In the genomic region with DNA sequence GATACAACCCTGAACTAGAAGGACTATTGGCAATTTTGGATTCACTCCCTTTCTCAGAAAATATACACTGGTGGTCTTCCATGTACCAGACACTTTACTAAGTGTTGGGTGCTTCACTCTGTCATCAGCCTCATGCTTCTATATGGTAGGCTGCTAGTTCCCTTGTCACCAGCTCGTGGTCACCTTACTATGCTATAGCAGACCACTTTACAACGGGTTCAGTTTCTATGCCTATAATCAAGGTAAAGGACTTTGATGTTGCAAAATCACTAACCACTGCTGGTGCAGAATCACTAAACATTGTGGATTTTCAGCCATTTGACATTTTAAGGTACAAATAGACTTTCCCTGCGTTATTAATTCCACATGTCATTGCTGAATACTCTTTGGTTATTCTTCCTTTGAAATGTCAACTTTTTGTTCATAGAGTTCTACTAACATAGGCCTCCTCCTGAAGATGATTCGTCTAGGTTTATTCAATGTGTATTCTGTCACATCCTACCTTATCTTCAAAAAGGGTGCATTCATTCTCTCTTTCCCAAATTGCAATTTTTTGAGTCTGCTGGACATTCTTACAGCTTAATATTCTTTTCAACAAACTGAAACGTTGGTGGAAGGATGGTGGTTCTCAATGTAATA, we compare ENCODE assay signal across 18 cellular contexts.
DNase-seq lines count a peak whose midpoint lies in the region; ATAC-seq and TF ChIP-seq lines count a peak whose summit lies in the region.
"Had no signal": no experiment of that assay in that cellular context is flagged by ENCODE, and none has a peak within 500 bp of the region (broad histone marks: within the 10 kb centered on the region; RNA-seq: fewer than 3 reads in every experiment).

No MANE protein-coding gene starts in this region.

- CTCF ChIA-PET in activated CD4-positive, alpha-beta T cell treated with anti-CD3 and anti-CD28 coated beads, Interleukin-2, amount 10 ng/mL, durations not matched to agents 7 days and 5 days (lab: Charles Lee) = interaction anchor here (1.7 to 2.0 kb wide), 3 partner anchors 8 to 52 kb away, joined by 3 to 5 read pairs (median 4); no protein-coding TSS in a partner anchor
- CTCF ChIA-PET in CD8-positive, alpha-beta memory T cell (lab: Charles Lee) = interaction anchor here (1.1 kb wide), 1 partner anchor 51 kb away, joined by 5 read pairs; no protein-coding TSS in a partner anchor

- no peaks in the 10 kb centered on the region for H3K9me3 Mint-ChIP-seq in activated CD4-positive, alpha-beta T cell treated with anti-CD3 and anti-CD28 coated beads, Interleukin-2, amount 10 ng/mL, durations not matched to agents 24 days and 14 days
- no peaks in the 10 kb centered on the region for H3K9me3 Mint-ChIP-seq in activated CD4-positive, alpha-beta T cell treated with anti-CD3 and anti-CD28 coated beads, Interleukin-2, amount 10 ng/mL, durations not matched to agents 7 days and 5 days
- H3K9me3 Mint-ChIP-seq in CD8-positive, alpha-beta memory T cell = no peaks in the 10 kb centered on the region
- no peaks in the 10 kb centered on the region for H3K9me3 Mint-ChIP-seq in activated naive CD8-positive, alpha-beta T cell treated with anti-CD3 and anti-CD28 coated beads for 36 hours
- no peaks in the 10 kb centered on the region for H3K9me3 Mint-ChIP-seq in stimulated activated effector memory CD8-positive, alpha-beta T cell treated with anti-CD3 and anti-CD28 coated beads, Interleukin-12 subunit alpha, Interleukin-12 subunit beta, amount 100 ng/mL, for 72 hours

- H3K4me3 Mint-ChIP-seq in activated CD4-positive, alpha-beta T cell treated with anti-CD3 and anti-CD28 coated beads, Interleukin-2, amount 10 ng/mL, durations not matched to agents 24 days and 14 days = no peak overlapping the region
- H3K4me3 Mint-ChIP-seq in activated CD4-positive, alpha-beta T cell treated with anti-CD3 and anti-CD28 coated beads, Interleukin-2, amount 10 ng/mL, durations not matched to agents 7 days and 5 days = no peak overlapping the region
- H3K4me3 Mint-ChIP-seq in CD8-positive, alpha-beta memory T cell = no peak overlapping the region
- H3K4me3 Mint-ChIP-seq in activated naive CD8-positive, alpha-beta T cell treated with anti-CD3 and anti-CD28 coated beads for 36 hours = no peak overlapping the region
- no peak overlapping the region for H3K4me3 Mint-ChIP-seq in stimulated activated effector memory CD8-positive, alpha-beta T cell treated with anti-CD3 and anti-CD28 coated beads, Interleukin-12 subunit alpha, Interleukin-12 subunit beta, amount 100 ng/mL, for 72 hours

- no peaks in the 10 kb centered on the region for H3K9me3 ChIP-seq in CD8-positive, alpha-beta memory T cell (ENCODE audit: low read length)
- no peaks in the 10 kb centered on the region for H3K9me3 ChIP-seq in esophagus muscularis mucosa
- H3K9me3 ChIP-seq: Caco-2 had no signal

- H3K4me1 Mint-ChIP-seq in activated CD4-positive, alpha-beta T cell treated with anti-CD3 and anti-CD28 coated beads, Interleukin-2, amount 10 ng/mL, durations not matched to agents 24 days and 14 days = peaks cover 45% of the 10 kb centered on the region
- H3K4me1 Mint-ChIP-seq in activated CD4-positive, alpha-beta T cell treated with anti-CD3 and anti-CD28 coated beads, Interleukin-2, amount 10 ng/mL, durations not matched to agents 7 days and 5 days = peaks cover 32% of the 10 kb centered on the region
- peaks cover 45 to 81% (median 76%) of the 10 kb centered on the region in 3 donors for H3K4me1 Mint-ChIP-seq in CD8-positive, alpha-beta memory T cell
- peaks cover 48% of the 10 kb centered on the region for H3K4me1 Mint-ChIP-seq in activated naive CD8-positive, alpha-beta T cell treated with anti-CD3 and anti-CD28 coated beads for 36 hours
- H3K4me1 Mint-ChIP-seq in stimulated activated effector memory CD8-positive, alpha-beta T cell treated with anti-CD3 and anti-CD28 coated beads, Interleukin-12 subunit alpha, Interleukin-12 subunit beta, amount 100 ng/mL, for 72 hours = peaks cover 38% of the 10 kb centered on the region

- H3K36me3 Mint-ChIP-seq in activated CD4-positive, alpha-beta T cell treated with anti-CD3 and anti-CD28 coated beads, Interleukin-2, amount 10 ng/mL, durations not matched to agents 24 days and 14 days (ENCODE audit: low read depth) = peaks cover 83% of the 10 kb centered on the region
- peaks cover 76% of the 10 kb centered on the region for H3K36me3 Mint-ChIP-seq in activated CD4-positive, alpha-beta T cell treated with anti-CD3 and anti-CD28 coated beads, Interleukin-2, amount 10 ng/mL, durations not matched to agents 7 days and 5 days (ENCODE audit: low read depth)
- H3K36me3 Mint-ChIP-seq in CD8-positive, alpha-beta memory T cell = peaks cover 17 to 74% (median 33%) of the 10 kb centered on the region in 3 donors
- peaks cover 80% of the 10 kb centered on the region for H3K36me3 Mint-ChIP-seq in activated naive CD8-positive, alpha-beta T cell treated with anti-CD3 and anti-CD28 coated beads for 36 hours
- H3K36me3 Mint-ChIP-seq in stimulated activated effector memory CD8-positive, alpha-beta T cell treated with anti-CD3 and anti-CD28 coated beads, Interleukin-12 subunit alpha, Interleukin-12 subunit beta, amount 100 ng/mL, for 72 hours = peaks cover 98% of the 10 kb centered on the region

- no peaks in the 10 kb centered on the region for H3K27me3 ChIP-seq in CD8-positive, alpha-beta memory T cell (ENCODE audit: insufficient read depth, low read length, poor library complexity, severe bottlenecking)
- H3K27me3 ChIP-seq in esophagus muscularis mucosa = no peaks in the 10 kb centered on the region
- H3K27me3 ChIP-seq: BLaER1 treated with 17β-estradiol and CSF1 and Interleukin-3, amounts not matched to agents 10 nM and 100 nM had no signal

- no peak overlapping the region for H3K4me3 ChIP-seq in CD8-positive, alpha-beta memory T cell (ENCODE audit: low read length)
- H3K4me3 ChIP-seq in esophagus muscularis mucosa = no peak overlapping the region
- H3K4me3 ChIP-seq: BLaER1 treated with 17β-estradiol and CSF1 and Interleukin-3, amounts not matched to agents 10 nM and 100 nM had no signal

- TF ChIP-seq EP300 in esophagus muscularis mucosa (IDR thresholded peaks at IDR 0.05) = no peak

- no peak overlapping the region for H3K27ac ChIP-seq in CD8-positive, alpha-beta memory T cell (ENCODE audit: low read depth, low read length)
- H3K27ac ChIP-seq in esophagus muscularis mucosa (replicated peaks in 1 of 4) = no peak overlapping the region

- POLR2A ChIA-PET in activated CD4-positive, alpha-beta T cell treated with anti-CD3 and anti-CD28 coated beads, Interleukin-2, amount 10 ng/mL, durations not matched to agents 7 days and 5 days (lab: Charles Lee) = no interaction called here
- POLR2A ChIA-PET in CD8-positive, alpha-beta memory T cell (lab: Charles Lee) = interaction anchor here (1.7 kb wide), 1 partner anchor 79 kb away, joined by 5 read pairs; a partner anchor contains a TSS

- peak overlapping the region; percentile 65 for H3K27ac Mint-ChIP-seq in activated CD4-positive, alpha-beta T cell treated with anti-CD3 and anti-CD28 coated beads, Interleukin-2, amount 10 ng/mL, durations not matched to agents 24 days and 14 days
- no peak overlapping the region for H3K27ac Mint-ChIP-seq in activated CD4-positive, alpha-beta T cell treated with anti-CD3 and anti-CD28 coated beads, Interleukin-2, amount 10 ng/mL, durations not matched to agents 7 days and 5 days
- peak overlapping the region in 6 of 8 donors; percentile 24 to 73 (median 58) for H3K27ac Mint-ChIP-seq in CD8-positive, alpha-beta memory T cell
- H3K27ac Mint-ChIP-seq in activated naive CD8-positive, alpha-beta T cell treated with anti-CD3 and anti-CD28 coated beads for 36 hours = peak overlapping the region; percentile 78
- H3K27ac Mint-ChIP-seq in stimulated activated effector memory CD8-positive, alpha-beta T cell treated with anti-CD3 and anti-CD28 coated beads, Interleukin-12 subunit alpha, Interleukin-12 subunit beta, amount 100 ng/mL, for 72 hours = peak overlapping the region; percentile 78

- no peak for DNase-seq in activated CD4-positive, alpha-beta T cell treated with anti-CD3 and anti-CD28 coated beads, Interleukin-2, amount 10 ng/mL, durations not matched to agents 24 days and 14 days
- DNase-seq in activated CD4-positive, alpha-beta T cell treated with anti-CD3 and anti-CD28 coated beads, Interleukin-2, amount 10 ng/mL, durations not matched to agents 7 days and 5 days = no peak
- DNase-seq in CD8-positive, alpha-beta memory T cell = no peak
- DNase-seq in activated naive CD8-positive, alpha-beta T cell treated with anti-CD3 and anti-CD28 coated beads for 36 hours = no peak
- no peak for DNase-seq in stimulated activated effector memory CD8-positive, alpha-beta T cell treated with anti-CD3 and anti-CD28 coated beads, Interleukin-12 subunit alpha, Interleukin-12 subunit beta, amount 100 ng/mL, for 72 hours (ENCODE audit: low spot score in 2 of 2)
- DNase-seq in esophagus muscularis mucosa (ENCODE audit: extremely low spot score) (no peak), Ammon's horn (ENCODE audit: low spot score) (no peak)
- DNase-seq: Caco-2, DMS153, EL, GOT3, KBM-7, NCI-H1092, NCI-H146, NCI-H2081 treated with DMSO at 0.1 percent for 48 hours, NCI-H524 treated with DMSO at 0.1 percent for 48 hours had no signal

- intact Hi-C loops in activated CD4-positive, alpha-beta T cell treated with anti-CD3 and anti-CD28 coated beads, Interleukin-2, amount 10 ng/mL, durations not matched to agents 24 days and 14 days (cut with micrococcal nuclease) = no loop called here
- intact Hi-C loops in esophagus muscularis mucosa (cut with DNase I) = no loop called here

- H3K36me3 ChIP-seq in CD8-positive, alpha-beta memory T cell (ENCODE audit: insufficient read depth, low read length) = peaks cover 15% of the 10 kb centered on the region
- H3K36me3 ChIP-seq in esophagus muscularis mucosa = peaks cover 0 to 41% (median 8%) of the 10 kb centered on the region in 4 donors

- WGBS in esophagus muscularis mucosa = 89% methylated on average over 5 of the region's 5 CpGs

- no peak for TF ChIP-seq CTCF in esophagus muscularis mucosa (IDR thresholded peaks at IDR 0.05)

- no peaks in the 10 kb centered on the region for H3K27me3 Mint-ChIP-seq in activated CD4-positive, alpha-beta T cell treated with anti-CD3 and anti-CD28 coated beads, Interleukin-2, amount 10 ng/mL, durations not matched to agents 24 days and 14 days
- H3K27me3 Mint-ChIP-seq in activated CD4-positive, alpha-beta T cell treated with anti-CD3 and anti-CD28 coated beads, Interleukin-2, amount 10 ng/mL, durations not matched to agents 7 days and 5 days = no peaks in the 10 kb centered on the region
- H3K27me3 Mint-ChIP-seq in CD8-positive, alpha-beta memory T cell = no peaks in the 10 kb centered on the region
- H3K27me3 Mint-ChIP-seq in activated naive CD8-positive, alpha-beta T cell treated with anti-CD3 and anti-CD28 coated beads for 36 hours = no peaks in the 10 kb centered on the region

- ATAC-seq in stimulated activated effector memory CD8-positive, alpha-beta T cell treated with anti-CD3 and anti-CD28 coated beads, Interleukin-12 subunit alpha, Interleukin-12 subunit beta, amount 100 ng/mL, for 72 hours = peak; percentile 44
- ATAC-seq in GM21723 (IDR thresholded peaks at IDR 0.05; ENCODE audit: unreplicated experiment) = no peak

- H3K4me1 ChIP-seq in CD8-positive, alpha-beta memory T cell (ENCODE audit: insufficient read depth, low read length) = no peaks in the 10 kb centered on the region
- H3K4me1 ChIP-seq in esophagus muscularis mucosa = peaks cover 0 to 2% (median 0%) of the 10 kb centered on the region in 4 donors
- H3K4me1 ChIP-seq: Caco-2 had no signal

- no peak for TF ChIP-seq POLR2A in esophagus muscularis mucosa (IDR thresholded peaks at IDR 0.05; ENCODE audit: low read depth)
